8 cellular contexts compared by ENCODE assay signal in the genomic region with DNA sequence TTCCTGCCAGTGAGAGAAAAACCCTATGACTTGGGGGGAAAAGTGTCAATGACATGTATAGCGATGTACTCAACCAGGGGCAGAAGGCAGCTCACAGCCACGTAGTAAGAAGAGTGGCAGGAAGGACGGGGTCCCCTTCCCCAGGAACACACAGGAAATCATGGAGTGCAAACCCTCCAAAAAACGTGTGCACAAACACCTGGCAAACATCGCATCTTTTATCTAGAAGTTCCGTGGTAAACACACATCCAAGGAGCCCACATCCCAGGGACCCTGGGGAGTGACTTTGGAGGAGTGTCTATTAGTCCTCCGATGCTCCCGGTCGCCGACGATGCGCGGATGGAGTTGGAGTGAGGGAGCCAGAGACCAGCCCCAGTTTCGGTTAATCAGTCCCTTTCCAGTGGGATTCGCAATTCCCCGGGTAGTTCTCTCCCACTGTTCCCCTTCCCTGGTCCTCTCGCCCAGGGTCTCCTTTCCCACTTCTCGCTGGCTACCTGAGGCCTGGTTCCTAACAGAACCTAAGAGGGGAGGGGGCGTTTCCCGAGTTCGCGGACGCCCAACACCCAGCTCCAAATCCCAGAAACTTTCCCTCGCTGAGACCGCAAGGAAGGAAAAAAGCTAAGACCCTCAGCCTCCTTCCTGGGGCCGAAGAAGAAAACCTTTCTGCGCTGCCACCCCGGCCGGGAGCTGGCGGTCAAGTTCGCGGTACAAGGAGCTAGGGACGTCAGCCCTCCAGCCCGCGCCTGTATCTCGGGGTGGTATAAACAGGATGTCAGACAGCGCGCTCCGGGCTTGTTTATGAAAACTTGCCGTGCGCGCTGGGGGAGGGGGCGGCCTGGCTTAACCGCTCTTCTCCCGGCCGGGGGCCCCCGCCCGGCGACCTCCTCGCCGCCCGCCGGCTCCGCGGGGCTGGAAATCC. TPM values are rescaled to one million over a fixed set of nuclear protein-coding genes. Genes with fewer than 3 reads are reported as not detected.
DNase-seq lines count a peak whose midpoint lies in the region; ATAC-seq and TF ChIP-seq lines count a peak whose summit lies in the region.

No MANE protein-coding gene starts in this region.

- ATAC-seq in GM18907 (IDR thresholded peaks at IDR 0.05; ENCODE audit: unreplicated experiment) (peak; percentile 57), HG03139 (IDR thresholded peaks at IDR 0.05; ENCODE audit: unreplicated experiment) (peak; percentile 44), foreskin keratinocyte (peak; percentile 43), thoracic aorta (ENCODE audit: insufficient number of reproducible peaks, low FRiP score, low read depth) (peak; percentile 42)

- CTCF ChIA-PET in AG04450 (lab: Charles Lee): interaction anchor here (0.8 to 1.1 kb wide), 2 partner anchors 55 to 696 kb away, joined by 3 read pairs; no protein-coding TSS in a partner anchor

- H3K27me3 ChIP-seq in AG04450 (ENCODE audit: control insufficient read depth, insufficient read depth, low read length) (no peaks in the 10 kb centered on the region), foreskin keratinocyte (no peaks in the 10 kb centered on the region), thoracic aorta (replicated peaks; ENCODE audit: insufficient read depth) (no peaks in the 10 kb centered on the region)

- peak; percentile 39 for DNase-seq in AG04450 (ENCODE audit: low read depth, low spot score)
- peak; percentile 68 for DNase-seq in RKO (ENCODE audit: low spot score)
- peak; percentile 73 for DNase-seq in activated gamma-delta T cell (lab: John Stamatoyannopoulos, UW)
- DNase-seq in foreskin keratinocyte: no peak
- DNase-seq in nucleus accumbens (lab: John Stamatoyannopoulos, UW): peak in 32 of 56 donors; percentile 9 to 60 (median 45)
- peak; percentile 26 for DNase-seq in thoracic aorta (ENCODE audit: low spot score)

- TF ChIP-seq CTCF in AG04450 (IDR thresholded peaks at IDR 0.05; ENCODE audit: low read depth, low read length) (no peak), foreskin keratinocyte (conservative IDR thresholded peaks at IDR 0.05) (no peak), thoracic aorta (IDR thresholded peaks at IDR 0.05) (no peak)

- POLR2A ChIA-PET in AG04450 (lab: Yijun Ruan, JAX): interaction anchor here (0.5 to 2.2 kb wide), 5 partner anchors 27 to 142 kb away, joined by 3 to 24 read pairs (median 4); no protein-coding TSS in a partner anchor

- H3K4me3 ChIP-seq in AG04450 (ENCODE audit: low read depth, low read length) (peak overlapping the region; percentile 89), thoracic aorta (peak overlapping the region; percentile 91)

- H3K36me3 ChIP-seq in thoracic aorta: no peaks in the 10 kb centered on the region

- H3K9me3 ChIP-seq in AG04450 (ENCODE audit: control insufficient read depth, insufficient read depth, low read length) (no peaks in the 10 kb centered on the region), thoracic aorta (no peaks in the 10 kb centered on the region)

- H3K27ac ChIP-seq in AG04450 (ENCODE audit: low read depth, low read length) (peak overlapping the region; percentile 87), foreskin keratinocyte (peak overlapping the region; percentile 98), thoracic aorta (peak overlapping the region; percentile 92 to 93)

- H3K4me1 ChIP-seq in foreskin keratinocyte (peaks cover 27% of the 10 kb centered on the region), thoracic aorta (ENCODE audit: control insufficient read depth in 1 of 2, low read depth in 2 of 2) (peaks cover 13 to 33% of the 10 kb centered on the region in 2 donors)

RNA-seq across cellular contexts. Expression of gene JAK1, which starts 0.9 kb away (rescaled TPM):
- polyA plus RNA-seq in AG04450 (2011; rRNA removed) (129 and 141 TPM in 2 replicates), foreskin keratinocyte (17.8 and 18.5 TPM in 2 replicates)
- 152 and 195 TPM in 2 replicates for polyA minus RNA-seq in AG04450 (2011; rRNA and poly(A)+ RNA removed)
- total RNA-seq in foreskin keratinocyte (60.7 and 67.8 TPM in 2 replicates), thoracic aorta (100 to 1,000 TPM; 113 to 115 TPM)

Comparison
In these comparisons a context has a peak if more than half of its experiments do, and no peak if none do; other contexts are left out.
1. DNase-seq: peak in AG04450 (single experiment), RKO (single experiment), activated gamma-delta T cell (single experiment), nucleus accumbens (32 of 56) and thoracic aorta (single experiment); none in foreskin keratinocyte (0 of 2).
2. Peak in every context shown above with its lines, with median percentiles within 50 percentile points of each other: H3K27ac ChIP-seq and ATAC-seq.